In genomic region chr13:111980146-111980929, GRCh38 we compare ENCODE assay signal across 1 cellular context.
TF ChIP-seq lines count a peak whose summit lies in the region.

No MANE protein-coding gene starts in this region.

TF ChIP-seq in H1, 55 proteins besides CTCF, POLR2A, EP300 and RAD21:
- TF ChIP-seq ATF2 (IDR thresholded peaks at IDR 0.05; ENCODE audit: low read length) (no peak), CHD1 (IDR thresholded peaks at IDR 0.05; ENCODE audit: low read depth, low read length) (no peak), HDAC2 (IDR thresholded peaks at IDR 0.05; ENCODE audit: borderline replicate concordance in 1 of 2, low read depth in 2 of 2, low read length in 2 of 2) (no peak), EGR1 (IDR thresholded peaks at IDR 0.05; ENCODE audit: borderline replicate concordance, low read depth, low read length) (no peak), JUN (IDR thresholded peaks at IDR 0.05; ENCODE audit: low read depth, low read length) (no peak), SRF (IDR thresholded peaks at IDR 0.05; ENCODE audit: low read depth, low read length) (no peak), NRF1 (IDR thresholded peaks at IDR 0.05; ENCODE audit: low read depth, low read length) (no peak), CHD2 (IDR thresholded peaks at IDR 0.05; ENCODE audit: low read length) (no peak), TCF12 (IDR thresholded peaks at IDR 0.05; ENCODE audit: low read depth, low read length) (no peak)
